Comparison of ENCODE assay signal across 22 cellular contexts in genomic region chr1:109132980-109133379, GRCh38.
"Had no signal": no experiment of that assay in that cellular context is flagged by ENCODE, and none has a peak within 500 bp of the region (broad histone marks: within the 10 kb centered on the region; RNA-seq: fewer than 3 reads in every experiment).

No MANE protein-coding gene starts in this region.

- ATAC-seq: activated CD8-positive, alpha-beta memory T cell treated with anti-CD3 and anti-CD28 coated beads, Interleukin-2, amount 10 ng/mL, durations not matched to agents 7 days and 5 days; activated CD8-positive, alpha-beta T cell treated with anti-CD3 and anti-CD28 coated beads for 36 hours; activated naive CD8-positive, alpha-beta T cell treated with anti-CD3 and anti-CD28 coated beads, Interleukin-2, amount 50 U/mL, for 24 hours; esophagus mucosa; left lung; stimulated activated naive CD8-positive, alpha-beta T cell treated with anti-CD3 and anti-CD28 coated beads, Interleukin-15, Interleukin-2, amounts not matched to agents 100 U/mL and 50 U/mL, for 24 hours had no signal

- DNase-seq: activated CD4-positive, alpha-beta T cell treated with anti-CD3 and anti-CD28 coated beads, Interleukin-2, amount 10 ng/mL, durations not matched to agents 7 days and 5 days; activated CD4-positive, CD25-positive, alpha-beta regulatory T cell treated with anti-CD3 and anti-CD28 coated beads, Interleukin-2, amount 50 U/mL, for 72 hours; activated CD8-positive, alpha-beta memory T cell treated with anti-CD3 and anti-CD28 coated beads, Interleukin-2, amount 10 ng/mL, durations not matched to agents 7 days and 5 days; activated CD8-positive, alpha-beta T cell treated with anti-CD3 and anti-CD28 coated beads for 36 hours; activated gamma-delta T cell; activated naive CD4-positive, alpha-beta T cell treated with anti-CD3 and anti-CD28 coated beads, Interleukin-2, amount 50 U/mL, for 16 hours; activated naive CD8-positive, alpha-beta T cell treated with anti-CD3 and anti-CD28 coated beads, Interleukin-2, amount 50 U/mL, for 24 hours; activated T-cell treated with anti-CD3 and anti-CD28 coated beads for 4 hours; effector memory CD4-positive, alpha-beta T cell; foreskin melanocyte; immature natural killer cell; left lung; naive B cell; stimulated activated CD4-positive, alpha-beta T cell treated with anti-CD3 and anti-CD28 coated beads, Interleukin-4, amount 100 ng/mL, for 24 hours; stimulated activated naive CD8-positive, alpha-beta T cell treated with anti-CD3 and anti-CD28 coated beads, Interleukin-15, Interleukin-2, amounts not matched to agents 100 U/mL and 50 U/mL, for 24 hours; tibial artery; WERI-Rb-1 had no signal

- H3K4me2 ChIP-seq: neural progenitor cell had no signal

- H3K9me3 ChIP-seq: left lung, prostate gland, tibial artery had no signal

- FAIRE-seq: TTC549 had no signal

- H3K27me3 ChIP-seq: left lung, neural progenitor cell, tibial artery had no signal

- H3K27ac ChIP-seq: neural progenitor cell, prostate gland, tibial artery, WERI-Rb-1 had no signal

- H2AFZ ChIP-seq: neural progenitor cell had no signal

- H3K36me3 ChIP-seq: left lung, neural progenitor cell, prostate gland, tibial artery, WERI-Rb-1 had no signal

- H3K4me3 ChIP-seq: left lung, lung, neural progenitor cell, prostate gland, tibial artery had no signal

- H3K9ac ChIP-seq: neural progenitor cell had no signal
